In the genomic region with DNA sequence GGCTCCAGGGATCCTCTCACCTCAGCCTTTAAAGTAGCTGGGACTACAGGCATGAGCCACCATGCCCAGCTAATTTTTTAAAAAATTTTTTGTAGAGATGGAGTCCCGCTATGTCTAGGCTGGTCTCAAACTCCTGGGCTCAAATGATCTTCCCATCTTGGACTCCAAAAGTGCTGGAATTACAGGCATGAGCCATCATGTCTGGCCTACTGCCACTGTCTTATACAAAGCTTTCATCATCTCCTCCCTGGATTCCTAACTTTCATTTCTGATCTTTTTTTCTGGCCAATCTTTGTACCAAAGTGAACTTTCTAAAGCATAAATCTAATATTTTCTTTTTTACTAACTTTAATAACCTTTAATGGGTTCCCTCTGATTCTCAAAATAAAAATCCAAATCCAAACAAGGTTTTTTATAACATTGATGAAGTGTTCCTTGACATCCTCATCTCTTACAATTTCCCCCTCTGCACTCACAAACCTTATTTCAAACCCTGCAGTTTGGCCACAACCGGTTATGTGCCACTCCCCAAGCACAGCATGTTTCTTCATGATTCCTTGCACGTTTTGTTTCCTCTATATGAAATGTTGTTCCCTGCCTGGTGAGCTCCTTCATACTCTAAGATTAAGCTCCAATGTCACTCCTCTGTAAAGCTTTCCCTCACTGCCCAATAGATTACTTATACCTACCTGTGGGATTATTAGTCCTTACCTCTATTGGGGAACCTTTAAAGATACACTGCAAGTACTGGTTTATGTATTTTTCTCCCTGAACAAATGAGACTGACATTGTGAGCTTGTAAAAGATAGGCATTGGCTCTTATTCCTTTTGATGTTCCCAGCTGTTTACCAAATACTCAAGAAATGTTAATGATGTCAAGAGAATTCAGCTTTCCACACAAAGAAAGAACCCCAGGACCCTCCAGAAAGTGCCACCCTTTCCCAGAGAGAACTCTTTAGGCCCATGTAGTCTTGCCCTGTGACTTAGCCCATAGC, we compare ENCODE assay signal across 16 cellular contexts.
DNase-seq lines count a peak whose midpoint lies in the region; TF ChIP-seq lines count a peak whose summit lies in the region.
"Had no signal": no experiment of that assay in that cellular context is flagged by ENCODE, and none has a peak within 500 bp of the region (broad histone marks: within the 10 kb centered on the region; RNA-seq: fewer than 3 reads in every experiment).

No MANE protein-coding gene starts in this region.

- no peak overlapping the region for H2BK15ac ChIP-seq in mesenchymal stem cell (ENCODE audit: low read depth, poor library complexity, severe bottlenecking)

- H3K4me2 ChIP-seq in mesenchymal stem cell (ENCODE audit: low read length, poor library complexity, severe bottlenecking) = no peak overlapping the region

- H3K36me3 ChIP-seq in mesenchymal stem cell (ENCODE audit: control insufficient read depth in 1 of 2, insufficient read depth in 2 of 2, low read depth in 1 of 2, low read length in 2 of 2) (no peaks in the 10 kb centered on the region), spleen (no peaks in the 10 kb centered on the region)
- H3K36me3 ChIP-seq: esophagus muscularis mucosa had no signal

- no peak overlapping the region for H2AK5ac ChIP-seq in mesenchymal stem cell (ENCODE audit: low read length, severe bottlenecking)

- H2BK12ac ChIP-seq in mesenchymal stem cell (ENCODE audit: low read length in 2 of 2) = no peak overlapping the region

- H2AFZ ChIP-seq in mesenchymal stem cell (ENCODE audit: low read depth, low read length) = no peak overlapping the region

- intact Hi-C loops in spleen (cut with DNase I; ENCODE audit: low total_unique reads) = no loop called here

- H4K91ac ChIP-seq in mesenchymal stem cell (ENCODE audit: low read length) = no peak overlapping the region

- H3K4me3 ChIP-seq in AG10803 (ENCODE audit: low read length) = no peak overlapping the region
- no peak overlapping the region for H3K4me3 ChIP-seq in mesenchymal stem cell (ENCODE audit: insufficient read depth in 1 of 2, low read depth in 1 of 2, low read length in 2 of 2)
- no peak overlapping the region for H3K4me3 ChIP-seq in spleen
- H3K4me3 ChIP-seq: coronary artery, esophagus muscularis mucosa had no signal

- DNase-seq in AG10803 (ENCODE audit: low read depth) (peak; percentile 78), LHCN-M2 (ENCODE audit: low read depth) (peak; percentile 42), dedifferentiated amniotic fluid mesenchymal stem cell (ENCODE audit: extremely low spot score) (peak; percentile 15), mesenchymal stem cell (no peak), spleen (no peak), NCI-H2171 (lab: John Stamatoyannopoulos, UW) (no peak), erythroblast (lab: John Stamatoyannopoulos, UW) (no peak), anterior cingulate cortex (lab: John Stamatoyannopoulos, UW) (no peak)
- DNase-seq: activated CD4-positive, alpha-beta T cell treated with anti-CD3 and anti-CD28 coated beads for 48 hours; activated gamma-delta T cell treated with Interleukin-2 at 50 U/mL for 16 hours; hypothalamus; kidney glomerular epithelial cell; NCI-H2029 treated with DMSO at 0.1 percent for 48 hours; NCI-H524 treated with DMSO at 0.1 percent for 48 hours had no signal

- no peaks in the 10 kb centered on the region for H3K27me3 ChIP-seq in mesenchymal stem cell (ENCODE audit: control insufficient read depth in 1 of 2, insufficient read depth in 1 of 2, low read length in 2 of 2)
- H3K27me3 ChIP-seq in spleen (replicated peaks in 1 of 7) = no peaks in the 10 kb centered on the region
- H3K27me3 ChIP-seq: esophagus muscularis mucosa had no signal

- no peak overlapping the region for H3K4ac ChIP-seq in mesenchymal stem cell (ENCODE audit: low read depth in 1 of 2, low read length in 2 of 2)

- no peak for TF ChIP-seq POLR2A in spleen (IDR thresholded peaks at IDR 0.05)
- no peak for TF ChIP-seq POLR2A in erythroblast (IDR thresholded peaks at IDR 0.05; ENCODE audit: low read length)

- peak overlapping the region; percentile 69 for H3K9ac ChIP-seq in mesenchymal stem cell (ENCODE audit: low read length)

- no peak overlapping the region for H3K27ac ChIP-seq in mesenchymal stem cell (ENCODE audit: low read length, poor library complexity, severe bottlenecking)
- no peak overlapping the region for H3K27ac ChIP-seq in spleen
- H3K27ac ChIP-seq: coronary artery, esophagus muscularis mucosa had no signal

- H4K8ac ChIP-seq in mesenchymal stem cell (ENCODE audit: low read length) = no peak overlapping the region

- H3K4me1 ChIP-seq in mesenchymal stem cell (ENCODE audit: control insufficient read depth, insufficient read depth, low read depth, low read length) = no peaks in the 10 kb centered on the region
- no peaks in the 10 kb centered on the region for H3K4me1 ChIP-seq in spleen

- H3K9me3 ChIP-seq in mesenchymal stem cell (ENCODE audit: control insufficient read depth, low read length) (peaks cover 15% of the 10 kb centered on the region), spleen (peaks cover 0 to 20% (median 17%) of the 10 kb centered on the region in 8 donors)

- no peak overlapping the region for H3K18ac ChIP-seq in mesenchymal stem cell (ENCODE audit: low read depth in 1 of 2, low read length in 2 of 2)

- TF ChIP-seq CTCF in AG10803 (conservative IDR thresholded peaks at IDR 0.05; ENCODE audit: low read length) (no peak), spleen (IDR thresholded peaks at IDR 0.05 in 8 of 11, conservative IDR thresholded peaks at IDR 0.05 in 3 of 11) (no peak)

- no peak overlapping the region for H3K23ac ChIP-seq in mesenchymal stem cell (ENCODE audit: low read length in 2 of 2)

- WGBS in mesenchymal stem cell = 83% methylated on average over 3 of the region's 3 CpGs
- 53 to 71% (median 62%) methylated on average over 3 of the region's 3 CpGs for WGBS in spleen, 5 donors

- H2BK120ac ChIP-seq in mesenchymal stem cell (ENCODE audit: low read depth, low read length) = no peak overlapping the region

- H3K14ac ChIP-seq in mesenchymal stem cell (ENCODE audit: low read length in 2 of 2) = no peak overlapping the region

- H2BK5ac ChIP-seq in mesenchymal stem cell (ENCODE audit: low read depth, low read length, poor library complexity, severe bottlenecking) = no peak overlapping the region

- H3K79me1 ChIP-seq in mesenchymal stem cell (replicated peaks; ENCODE audit: low read length, poor library complexity, severe bottlenecking) = no peaks in the 10 kb centered on the region

Comparison
In these comparisons a context has a peak if more than half of its experiments do, and no peak if none do; other contexts are left out.
1. DNase-seq: peak in AG10803 (single experiment), LHCN-M2 (single experiment) and dedifferentiated amniotic fluid mesenchymal stem cell (single experiment); none in mesenchymal stem cell (single experiment), spleen (single experiment), NCI-H2171 (single experiment), erythroblast (0 of 2) and anterior cingulate cortex (0 of 58).